Comparison of ENCODE assay signal across 8 cellular contexts in genomic region chr2:160269365-160269764, GRCh38.
DNase-seq lines count a peak whose midpoint lies in the region; ATAC-seq, FAIRE-seq and TF ChIP-seq lines count a peak whose summit lies in the region.

No MANE protein-coding gene starts in this region.

- POLR2A ChIA-PET in AG04450 (lab: Yijun Ruan, JAX), result interaction anchor here (1.1 to 1.8 kb wide), 5 partner anchors 16 to 159 kb away, joined by 3 to 7 read pairs (median 5); no protein-coding TSS in a partner anchor
- POLR2A ChIA-PET in activated naive CD8-positive, alpha-beta T cell treated with anti-CD3 and anti-CD28 coated beads, Interleukin-2, amount 10 ng/mL, durations not matched to agents 7 days and 5 days (lab: Charles Lee), result interaction anchor here (1.2 kb wide), 1 partner anchor 18 kb away, joined by 3 read pairs; no protein-coding TSS in a partner anchor

- no peak for DNase-seq in AG04450 (ENCODE audit: low read depth, low spot score)
- DNase-seq in activated naive CD8-positive, alpha-beta T cell treated with anti-CD3 and anti-CD28 coated beads, Interleukin-2, amount 10 ng/mL, durations not matched to agents 7 days and 5 days, result no peak
- DNase-seq in kidney, result no peak
- DNase-seq in SKM-1 (lab: John Stamatoyannopoulos, UW; ENCODE audit: unreplicated experiment), result no peak
- DNase-seq in posterior vena cava (ENCODE audit: low spot score), result no peak
- no peak for DNase-seq in HT-29 (ENCODE audit: low spot score)

- H3K4me3 ChIP-seq in AG04450 (ENCODE audit: low read depth, low read length), result peak overlapping the region; percentile 52
- H3K4me3 ChIP-seq in kidney (ENCODE audit: low read length in 2 of 2), result peak overlapping the region; percentile 62 to 64

- no peak overlapping the region for H3K27ac Mint-ChIP-seq in activated naive CD8-positive, alpha-beta T cell treated with anti-CD3 and anti-CD28 coated beads, Interleukin-2, amount 10 ng/mL, durations not matched to agents 7 days and 5 days

- peaks cover 15 to 18% of the 10 kb centered on the region in 2 donors for H3K4me1 ChIP-seq in kidney (ENCODE audit: control insufficient read depth in 1 of 2, insufficient read depth in 1 of 2, low read depth in 1 of 2, low read length in 2 of 2)

- ATAC-seq in HG02759 (IDR thresholded peaks at IDR 0.05; ENCODE audit: unreplicated experiment), result peak; percentile 18
- no peak for ATAC-seq in activated naive CD8-positive, alpha-beta T cell treated with anti-CD3 and anti-CD28 coated beads, Interleukin-2, amount 10 ng/mL, durations not matched to agents 7 days and 5 days (ENCODE audit: low read depth)

- CTCF ChIA-PET in AG04450 (lab: Charles Lee), result interaction anchor here (0.6 to 2.7 kb wide), 17 partner anchors 9 to 1133 kb away, joined by 3 to 18 read pairs (median 5); no protein-coding TSS in a partner anchor

- peak overlapping the region; percentile 76 for H3K4me3 Mint-ChIP-seq in activated naive CD8-positive, alpha-beta T cell treated with anti-CD3 and anti-CD28 coated beads, Interleukin-2, amount 10 ng/mL, durations not matched to agents 7 days and 5 days

- H3K27ac ChIP-seq in AG04450 (ENCODE audit: low read depth, low read length) (peak overlapping the region; percentile 96), kidney (ENCODE audit: low read depth in 2 of 2, low read length in 2 of 2) (peak overlapping the region; percentile 95 to 98), temporal lobe (ENCODE audit: low read depth, low read length) (peak overlapping the region; percentile 54)

- no peaks in the 10 kb centered on the region for H3K9me3 Mint-ChIP-seq in activated naive CD8-positive, alpha-beta T cell treated with anti-CD3 and anti-CD28 coated beads, Interleukin-2, amount 10 ng/mL, durations not matched to agents 7 days and 5 days

- H3K4me1 Mint-ChIP-seq in activated naive CD8-positive, alpha-beta T cell treated with anti-CD3 and anti-CD28 coated beads, Interleukin-2, amount 10 ng/mL, durations not matched to agents 7 days and 5 days, result peaks cover 22% of the 10 kb centered on the region

- intact Hi-C loops in kidney (cut with DNase I), result no loop called here
- intact Hi-C loops in posterior vena cava (cut with DNase I), result no loop called here

- H3K9me3 ChIP-seq in AG04450 (ENCODE audit: control insufficient read depth, insufficient read depth, low read length) (no peaks in the 10 kb centered on the region), kidney (ENCODE audit: control insufficient read depth in 1 of 2, low read length in 2 of 2) (no peaks in the 10 kb centered on the region)

- peaks cover 26% of the 10 kb centered on the region for H3K36me3 Mint-ChIP-seq in activated naive CD8-positive, alpha-beta T cell treated with anti-CD3 and anti-CD28 coated beads, Interleukin-2, amount 10 ng/mL, durations not matched to agents 7 days and 5 days

- FAIRE-seq in kidney (lab: Jason Lieb, UNC), result no peak

- no peaks in the 10 kb centered on the region for H3K27me3 ChIP-seq in AG04450 (ENCODE audit: control insufficient read depth, insufficient read depth, low read length)

- H3K9ac ChIP-seq in kidney (ENCODE audit: low read length in 2 of 2), result peak overlapping the region; percentile 71 to 83

- no peaks in the 10 kb centered on the region for H3K36me3 ChIP-seq in kidney (ENCODE audit: control insufficient read depth in 1 of 2, insufficient read depth in 2 of 2, low read length in 2 of 2)

- peaks cover 5% of the 10 kb centered on the region for H3K27me3 Mint-ChIP-seq in activated naive CD8-positive, alpha-beta T cell treated with anti-CD3 and anti-CD28 coated beads, Interleukin-2, amount 10 ng/mL, durations not matched to agents 7 days and 5 days

- TF ChIP-seq CTCF in AG04450 (IDR thresholded peaks at IDR 0.05; ENCODE audit: low read depth, low read length), result no peak
- no peak for TF ChIP-seq CTCF in kidney (IDR thresholded peaks at IDR 0.05; ENCODE audit: borderline replicate concordance, extremely low read depth, insufficient read depth)
